ENCODE assay signal across 11 cellular contexts in the genomic region with DNA sequence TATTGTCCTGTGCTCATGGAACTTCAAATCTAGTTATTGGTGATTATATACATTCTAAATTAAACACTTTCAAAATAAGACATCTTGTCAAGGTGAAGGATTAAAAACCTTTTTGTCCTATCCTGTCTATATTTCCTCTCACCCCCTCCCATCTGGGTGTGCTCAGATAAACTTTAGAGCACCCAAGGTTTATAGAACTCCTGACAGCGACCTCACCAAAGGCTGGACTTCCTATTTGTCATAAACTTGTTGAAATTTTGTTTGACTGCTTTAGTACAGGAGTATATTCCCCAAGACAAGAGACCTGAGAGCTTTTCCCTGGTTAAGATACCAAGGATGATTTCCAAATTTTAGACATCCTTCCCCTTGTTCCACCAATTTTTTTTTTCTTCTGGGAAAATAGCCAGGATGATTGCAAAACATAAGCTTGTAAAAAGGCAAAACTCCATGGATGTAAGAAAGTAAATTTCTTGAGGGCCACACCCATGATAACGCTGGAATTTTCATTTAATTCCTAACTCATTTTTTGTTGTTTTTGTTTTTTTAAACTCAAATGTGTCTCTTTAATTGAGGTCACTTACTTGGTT. TPM values are rescaled to one million over a fixed set of nuclear protein-coding genes. Genes with fewer than 3 reads are reported as not detected.
DNase-seq lines count a peak whose midpoint lies in the region; ATAC-seq and TF ChIP-seq lines count a peak whose summit lies in the region.
"Had no signal": no experiment of that assay in that cellular context is flagged by ENCODE, and none has a peak within 500 bp of the region (broad histone marks: within the 10 kb centered on the region; RNA-seq: fewer than 3 reads in every experiment).

No MANE protein-coding gene starts in this region.

- H2BK120ac ChIP-seq in mesenchymal stem cell (ENCODE audit: low read depth, low read length): no peak overlapping the region

- TF ChIP-seq CTCF in chondrocyte (IDR thresholded peaks at IDR 0.05): no peak
- TF ChIP-seq CTCF in WERI-Rb-1 (IDR thresholded peaks at IDR 0.05; ENCODE audit: low read depth, low read length): no peak
- TF ChIP-seq CTCF in sigmoid colon (IDR thresholded peaks at IDR 0.05): no peak

- peak overlapping the region in 1 of 2 experiments; percentile 40 for H3K4me3 ChIP-seq in mesenchymal stem cell (ENCODE audit: insufficient read depth in 1 of 2, low read depth in 1 of 2, low read length in 2 of 2)
- H3K4me3 ChIP-seq in WERI-Rb-1 (ENCODE audit: low read depth, low read length): no peak overlapping the region
- no peak overlapping the region for H3K4me3 ChIP-seq in sigmoid colon
- H3K4me3 ChIP-seq: body of pancreas had no signal

- intact Hi-C loops in sigmoid colon (cut with DNase I): loop anchor here (5.0 kb wide), 1 partner anchor 35 kb away; no protein-coding TSS in a partner anchor

- H3K4me2 ChIP-seq in mesenchymal stem cell (ENCODE audit: low read length, poor library complexity, severe bottlenecking): no peak overlapping the region

- peak overlapping the region; percentile 24 for H3K4me3 Mint-ChIP-seq in chondrocyte (ENCODE audit: unreplicated experiment)
- H3K4me3 Mint-ChIP-seq: activated CD4-positive, alpha-beta memory T cell treated with anti-CD3 and anti-CD28 coated beads for 36 hours had no signal

- H2BK5ac ChIP-seq in mesenchymal stem cell (ENCODE audit: low read depth, low read length, poor library complexity, severe bottlenecking): no peak overlapping the region

- H3K27ac ChIP-seq in mesenchymal stem cell (ENCODE audit: low read length, poor library complexity, severe bottlenecking): no peak overlapping the region
- no peak overlapping the region for H3K27ac ChIP-seq in WERI-Rb-1
- H3K27ac ChIP-seq in sigmoid colon: peak overlapping the region in 2 of 4 donors; percentile 18 to 53
- H3K27ac ChIP-seq: body of pancreas had no signal

- peak; percentile 41 for DNase-seq in A172 (ENCODE audit: low spot score)
- peak; percentile 67 for DNase-seq in HS-5 (ENCODE audit: low read depth)
- DNase-seq in chondrocyte (ENCODE audit: low spot score): no peak
- DNase-seq in mesenchymal stem cell: no peak
- no peak for DNase-seq in WERI-Rb-1
- no peak for DNase-seq in sigmoid colon
- DNase-seq in DMS53 (lab: John Stamatoyannopoulos, UW): no peak
- DNase-seq: activated CD4-positive, alpha-beta memory T cell treated with anti-CD3 and anti-CD28 coated beads for 36 hours; body of pancreas; SHP77 treated with DMSO at 0.1 percent for 48 hours had no signal

- no peak overlapping the region for H3K18ac ChIP-seq in mesenchymal stem cell (ENCODE audit: low read depth in 1 of 2, low read length in 2 of 2)

- no peaks in the 10 kb centered on the region for H3K36me3 ChIP-seq in mesenchymal stem cell (ENCODE audit: control insufficient read depth in 1 of 2, insufficient read depth in 2 of 2, low read depth in 1 of 2, low read length in 2 of 2)
- no peaks in the 10 kb centered on the region for H3K36me3 ChIP-seq in WERI-Rb-1
- no peaks in the 10 kb centered on the region for H3K36me3 ChIP-seq in sigmoid colon

- H3K23ac ChIP-seq in mesenchymal stem cell (ENCODE audit: low read length in 2 of 2): no peak overlapping the region

- no peak for ATAC-seq in HG03565 (IDR thresholded peaks at IDR 0.05; ENCODE audit: unreplicated experiment)
- ATAC-seq: body of pancreas had no signal

- H2AK5ac ChIP-seq in mesenchymal stem cell (ENCODE audit: low read length, severe bottlenecking): no peak overlapping the region

- H4K91ac ChIP-seq in mesenchymal stem cell (ENCODE audit: low read length): no peak overlapping the region

- H3K4me1 Mint-ChIP-seq in chondrocyte (ENCODE audit: low read depth): peaks cover 52% of the 10 kb centered on the region

- H3K36me3 Mint-ChIP-seq in chondrocyte (ENCODE audit: low read depth): no peaks in the 10 kb centered on the region
- H3K36me3 Mint-ChIP-seq: activated CD4-positive, alpha-beta memory T cell treated with anti-CD3 and anti-CD28 coated beads for 36 hours had no signal

- H2BK12ac ChIP-seq in mesenchymal stem cell (ENCODE audit: low read length in 2 of 2): no peak overlapping the region

- H3K4me1 ChIP-seq in mesenchymal stem cell (ENCODE audit: control insufficient read depth, insufficient read depth, low read depth, low read length): peaks cover 5% of the 10 kb centered on the region
- H3K4me1 ChIP-seq in sigmoid colon: peaks cover 0 to 14% (median 0%) of the 10 kb centered on the region in 4 donors

- H3K4ac ChIP-seq in mesenchymal stem cell (ENCODE audit: low read depth in 1 of 2, low read length in 2 of 2): no peak overlapping the region

- H3K9me3 Mint-ChIP-seq in chondrocyte (ENCODE audit: low read depth): no peaks in the 10 kb centered on the region
- H3K9me3 Mint-ChIP-seq: activated CD4-positive, alpha-beta memory T cell treated with anti-CD3 and anti-CD28 coated beads for 36 hours had no signal

- TF ChIP-seq EP300 in sigmoid colon (IDR thresholded peaks at IDR 0.05): no peak

- no peaks in the 10 kb centered on the region for H3K27me3 Mint-ChIP-seq in chondrocyte (ENCODE audit: low read depth)
- H3K27me3 Mint-ChIP-seq: activated CD4-positive, alpha-beta memory T cell treated with anti-CD3 and anti-CD28 coated beads for 36 hours had no signal

- no peak overlapping the region for H4K8ac ChIP-seq in mesenchymal stem cell (ENCODE audit: low read length)

- no peak overlapping the region for H2BK15ac ChIP-seq in mesenchymal stem cell (ENCODE audit: low read depth, poor library complexity, severe bottlenecking)

- no peaks in the 10 kb centered on the region for H3K9me3 ChIP-seq in mesenchymal stem cell (ENCODE audit: control insufficient read depth, low read length)
- H3K9me3 ChIP-seq in WERI-Rb-1 (ENCODE audit: severe bottlenecking): no peaks in the 10 kb centered on the region
- no peaks in the 10 kb centered on the region for H3K9me3 ChIP-seq in sigmoid colon
- H3K9me3 ChIP-seq: body of pancreas had no signal

- H3K79me1 ChIP-seq in mesenchymal stem cell (replicated peaks; ENCODE audit: low read length, poor library complexity, severe bottlenecking): peaks cover 21% of the 10 kb centered on the region

- no peaks in the 10 kb centered on the region for H3K27me3 ChIP-seq in mesenchymal stem cell (ENCODE audit: control insufficient read depth in 1 of 2, insufficient read depth in 1 of 2, low read length in 2 of 2)
- no peaks in the 10 kb centered on the region for H3K27me3 ChIP-seq in WERI-Rb-1 (ENCODE audit: insufficient read depth, low read depth, severe bottlenecking)
- H3K27me3 ChIP-seq in sigmoid colon: no peaks in the 10 kb centered on the region
- H3K27me3 ChIP-seq: body of pancreas had no signal

- H3K27ac Mint-ChIP-seq in chondrocyte (ENCODE audit: unreplicated experiment): peak overlapping the region; percentile 87
- H3K27ac Mint-ChIP-seq: activated CD4-positive, alpha-beta memory T cell treated with anti-CD3 and anti-CD28 coated beads for 36 hours had no signal

- no peak overlapping the region for H2AFZ ChIP-seq in mesenchymal stem cell (ENCODE audit: low read depth, low read length)

- no CpG with 5 or more reads among the region's 2 CpGs for WGBS in mesenchymal stem cell
- WGBS in sigmoid colon, 2 donors: 9 to 47% methylated on average over 2 of the region's 2 CpGs

- TF ChIP-seq POLR2A in sigmoid colon (IDR thresholded peaks at IDR 0.05): no peak

- H3K9ac ChIP-seq in mesenchymal stem cell (ENCODE audit: low read length): peak overlapping the region; percentile 80

- no peak overlapping the region for H3K14ac ChIP-seq in mesenchymal stem cell (ENCODE audit: low read length in 2 of 2)

RNA-seq across cellular contexts. Expression of a gene that starts 33.0 kb away (rescaled TPM):
- total RNA-seq in A172 (2014; rRNA removed; shearing (Covaris generic)): 11.6 and 12.4 TPM in 2 replicates
- 14.5 to 18.8 TPM (median 16.4 TPM) in 3 replicates for total RNA-seq in chondrocyte
- 1.4 TPM for polyA plus RNA-seq in mesenchymal stem cell (2013, experiment 1 of 2)
- polyA plus RNA-seq in mesenchymal stem cell (2013, experiment 2 of 2): 1.7 TPM
- 1 to 10 TPM; 3.4 to 8.2 (median 7.4) TPM for total RNA-seq in sigmoid colon
- 10 to 100 TPM; 21.0 to 24.0 (median 23.9) TPM for polyA plus RNA-seq in sigmoid colon

Comparison
In these comparisons a context has a peak if more than half of its experiments do, and no peak if none do; other contexts are left out.
1. DNase-seq: peak in A172 (single experiment) and HS-5 (single experiment); none in chondrocyte (single experiment), mesenchymal stem cell (single experiment), WERI-Rb-1 (single experiment), sigmoid colon (single experiment) and DMS53 (single experiment).